19 cellular contexts compared by ENCODE assay signal in the genomic region with DNA sequence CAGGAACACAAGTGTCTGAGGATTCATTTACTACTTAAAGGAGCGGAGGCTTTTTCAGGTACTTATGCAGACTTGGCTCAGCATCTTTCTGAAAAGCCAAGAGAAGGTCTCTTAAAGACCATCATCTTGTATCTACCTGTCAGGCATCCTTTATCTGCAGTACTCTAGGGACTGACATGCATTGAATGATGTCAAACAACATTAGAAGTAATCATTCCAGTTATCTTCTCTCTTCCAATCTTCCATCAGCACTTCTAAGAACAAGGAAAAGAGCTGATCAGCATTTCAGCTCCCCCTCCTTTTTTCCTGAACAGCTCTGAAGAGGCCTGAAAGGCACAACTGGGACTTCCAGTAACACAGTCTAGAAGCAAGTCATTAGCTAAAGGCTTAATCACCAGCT.
DNase-seq lines count a peak whose midpoint lies in the region; ATAC-seq and TF ChIP-seq lines count a peak whose summit lies in the region.
"Had no signal": no experiment of that assay in that cellular context is flagged by ENCODE, and none has a peak within 500 bp of the region (broad histone marks: within the 10 kb centered on the region; RNA-seq: fewer than 3 reads in every experiment).

No MANE protein-coding gene starts in this region.

- no peak overlapping the region for H3K27ac Mint-ChIP-seq in osteocyte (ENCODE audit: unreplicated experiment)
- H3K27ac Mint-ChIP-seq: CD4-positive, alpha-beta T cell had no signal

- H3K36me3 ChIP-seq in neural cell (ENCODE audit: insufficient read depth, low read length) (no peaks in the 10 kb centered on the region), upper lobe of right lung (no peaks in the 10 kb centered on the region)
- H3K36me3 ChIP-seq: Peyer's patch had no signal

- H3K36me3 Mint-ChIP-seq in osteocyte (ENCODE audit: unreplicated experiment): no peaks in the 10 kb centered on the region

- H4K20me1 ChIP-seq in neural cell (ENCODE audit: insufficient read depth): no peaks in the 10 kb centered on the region

- TF ChIP-seq RAD21 in neural cell (conservative IDR thresholded peaks at IDR 0.05): no peak

- no peak overlapping the region for H3K4me3 Mint-ChIP-seq in osteocyte (ENCODE audit: unreplicated experiment)
- H3K4me3 Mint-ChIP-seq: CD4-positive, alpha-beta T cell had no signal

- H3K27me3 ChIP-seq in neural cell (ENCODE audit: insufficient read depth, low read depth, low read length) (no peaks in the 10 kb centered on the region), upper lobe of right lung (no peaks in the 10 kb centered on the region)
- H3K27me3 ChIP-seq: Peyer's patch had no signal

- H3K27ac ChIP-seq in neural cell (ENCODE audit: low read length): no peak overlapping the region
- H3K27ac ChIP-seq in upper lobe of right lung: no peak overlapping the region

- no peak overlapping the region for H2AFZ ChIP-seq in neural cell (ENCODE audit: low read depth, low read length)

- H3F3A ChIP-seq in neural cell (ENCODE audit: insufficient read depth, low read length, poor library complexity, severe bottlenecking): no peaks in the 10 kb centered on the region

- intact Hi-C loops in upper lobe of right lung (cut with DNase I): no loop called here

- DNase-seq in osteocyte (ENCODE audit: extremely low spot score, unreplicated experiment) (no peak), DMS153 (lab: John Stamatoyannopoulos, UW) (no peak), upper lobe of right lung (no peak), NCI-H524 treated with DMSO at 0.1 percent for 48 hours (lab: John Stamatoyannopoulos, UW) (no peak)
- DNase-seq: CD4-positive, alpha-beta T cell; DND-41; GDM1; KG1; NCI-H1048; NCI-H146; NCI-H2107; NCI-H774; Peyer's patch; Right ventricle myocardium superior; T-helper 2 cell had no signal

- H3K9me2 ChIP-seq in neural cell (ENCODE audit: insufficient read depth, low read length): no peaks in the 10 kb centered on the region

- no peak overlapping the region for H3K4me2 ChIP-seq in neural cell (ENCODE audit: low read length)

- H3K4me1 Mint-ChIP-seq in osteocyte (ENCODE audit: unreplicated experiment): no peaks in the 10 kb centered on the region

- H3K79me2 ChIP-seq in neural cell (replicated peaks; ENCODE audit: insufficient read depth, low read length): no peaks in the 10 kb centered on the region

- no peaks in the 10 kb centered on the region for H3K27me3 Mint-ChIP-seq in osteocyte (ENCODE audit: unreplicated experiment)
- H3K27me3 Mint-ChIP-seq: CD4-positive, alpha-beta T cell had no signal

- no peaks in the 10 kb centered on the region for H3K4me1 ChIP-seq in upper lobe of right lung
- H3K4me1 ChIP-seq: Peyer's patch had no signal

- H3K9me3 Mint-ChIP-seq in osteocyte (ENCODE audit: unreplicated experiment): no peaks in the 10 kb centered on the region
- H3K9me3 Mint-ChIP-seq: CD4-positive, alpha-beta T cell had no signal

- H3K9ac ChIP-seq in neural cell (ENCODE audit: low read length): no peak overlapping the region

- H3K9me3 ChIP-seq in neural cell (ENCODE audit: low read length) (no peaks in the 10 kb centered on the region), upper lobe of right lung (no peaks in the 10 kb centered on the region)
- H3K9me3 ChIP-seq: Peyer's patch had no signal

- TF ChIP-seq EP300 in neural cell (conservative IDR thresholded peaks at IDR 0.05; ENCODE audit: poor library complexity, severe bottlenecking): peak; percentile 97

- H3K4me3 ChIP-seq in neural cell (ENCODE audit: low read length) (peak overlapping the region; percentile 10), upper lobe of right lung (no peak overlapping the region)
- H3K4me3 ChIP-seq: Peyer's patch had no signal

- ATAC-seq in GM18867 (IDR thresholded peaks at IDR 0.05; ENCODE audit: unreplicated experiment): peak; percentile 7
- ATAC-seq in HG02588 (IDR thresholded peaks at IDR 0.05; ENCODE audit: unreplicated experiment): peak; percentile 8
- ATAC-seq in HG03432 (IDR thresholded peaks at IDR 0.05; ENCODE audit: unreplicated experiment): peak; percentile 15
- no peak for ATAC-seq in upper lobe of right lung

- TF ChIP-seq CTCF in neural cell (IDR thresholded peaks at IDR 0.05; ENCODE audit: poor library complexity, severe bottlenecking): no peak
- TF ChIP-seq CTCF in osteocyte (IDR thresholded peaks at IDR 0.05): no peak
- no peak for TF ChIP-seq CTCF in upper lobe of right lung (IDR thresholded peaks at IDR 0.05)

TF ChIP-seq in neural cell, 6 proteins besides CTCF, POLR2A, EP300 and RAD21:
- TF ChIP-seq POLR2AphosphoS5 (IDR thresholded peaks at IDR 0.05): peak; percentile 98
- TF ChIP-seq, protein P1, sequence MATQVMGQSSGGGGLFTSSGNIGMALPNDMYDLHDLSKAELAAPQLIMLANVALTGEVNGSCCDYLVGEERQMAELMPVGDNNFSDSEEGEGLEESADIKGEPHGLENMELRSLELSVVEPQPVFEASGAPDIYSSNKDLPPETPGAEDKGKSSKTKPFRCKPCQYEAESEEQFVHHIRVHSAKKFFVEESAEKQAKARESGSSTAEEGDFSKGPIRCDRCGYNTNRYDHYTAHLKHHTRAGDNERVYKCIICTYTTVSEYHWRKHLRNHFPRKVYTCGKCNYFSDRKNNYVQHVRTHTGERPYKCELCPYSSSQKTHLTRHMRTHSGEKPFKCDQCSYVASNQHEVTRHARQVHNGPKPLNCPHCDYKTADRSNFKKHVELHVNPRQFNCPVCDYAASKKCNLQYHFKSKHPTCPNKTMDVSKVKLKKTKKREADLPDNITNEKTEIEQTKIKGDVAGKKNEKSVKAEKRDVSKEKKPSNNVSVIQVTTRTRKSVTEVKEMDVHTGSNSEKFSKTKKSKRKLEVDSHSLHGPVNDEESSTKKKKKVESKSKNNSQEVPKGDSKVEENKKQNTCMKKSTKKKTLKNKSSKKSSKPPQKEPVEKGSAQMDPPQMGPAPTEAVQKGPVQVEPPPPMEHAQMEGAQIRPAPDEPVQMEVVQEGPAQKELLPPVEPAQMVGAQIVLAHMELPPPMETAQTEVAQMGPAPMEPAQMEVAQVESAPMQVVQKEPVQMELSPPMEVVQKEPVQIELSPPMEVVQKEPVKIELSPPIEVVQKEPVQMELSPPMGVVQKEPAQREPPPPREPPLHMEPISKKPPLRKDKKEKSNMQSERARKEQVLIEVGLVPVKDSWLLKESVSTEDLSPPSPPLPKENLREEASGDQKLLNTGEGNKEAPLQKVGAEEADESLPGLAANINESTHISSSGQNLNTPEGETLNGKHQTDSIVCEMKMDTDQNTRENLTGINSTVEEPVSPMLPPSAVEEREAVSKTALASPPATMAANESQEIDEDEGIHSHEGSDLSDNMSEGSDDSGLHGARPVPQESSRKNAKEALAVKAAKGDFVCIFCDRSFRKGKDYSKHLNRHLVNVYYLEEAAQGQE (IDR thresholded peaks at IDR 0.05; ENCODE audit: borderline replicate concordance): peak; percentile 89
- TF ChIP-seq SMC3 (conservative IDR thresholded peaks at IDR 0.05; ENCODE audit: poor library complexity): no peak
